Comparison of ENCODE assay signal across 29 cellular contexts in genomic region chr5:21792736-21793135, GRCh38.
"Had no signal": no experiment of that assay in that cellular context is flagged by ENCODE, and none has a peak within 500 bp of the region (broad histone marks: within the 10 kb centered on the region; RNA-seq: fewer than 3 reads in every experiment).

No MANE protein-coding gene starts in this region.

- H3K27me3 ChIP-seq: ascending aorta, brain microvascular endothelial cell, ovary, sigmoid colon, stomach, thyroid gland, upper lobe of left lung, vagina had no signal

- H3K27ac ChIP-seq: ascending aorta, brain microvascular endothelial cell, ovary, psoas muscle, sigmoid colon, stomach, thyroid gland, upper lobe of left lung, vagina, WERI-Rb-1 had no signal

- H3K4me3 ChIP-seq: ascending aorta, ovary, psoas muscle, sigmoid colon, smooth muscle cell, stomach, thyroid gland, upper lobe of left lung, vagina had no signal

- ATAC-seq: activated CD4-positive, CD25-positive, alpha-beta regulatory T cell treated with anti-CD3 and anti-CD28 coated beads, Interleukin-2, amount 50 U/mL, for 24 hours; effector memory CD8-positive, alpha-beta T cell; naive thymus-derived CD4-positive, alpha-beta T cell; psoas muscle; stimulated activated naive B cell treated with anti-CD40 and anti-IgM and Interleukin-4, amounts not matched to agents 10 μg/mL and 1 μg/mL and 100 μg/mL, for 72 hours had no signal

- H3K36me3 ChIP-seq: ascending aorta, brain microvascular endothelial cell, ovary, sigmoid colon, stomach, thyroid gland, upper lobe of left lung, vagina, WERI-Rb-1 had no signal

- DNase-seq: activated CD4-positive, alpha-beta T cell treated with anti-CD3 and anti-CD28 coated beads for 48 hours; activated CD4-positive, alpha-beta T cell treated with anti-CD3 and anti-CD28 coated beads, Interleukin-2, amount 50 U/mL, for 48 hours; activated CD8-positive, alpha-beta memory T cell treated with anti-CD3 and anti-CD28 coated beads for 24 hours; activated effector memory CD4-positive, alpha-beta T cell treated with Interleukin-2 at 50 U/mL for 16 hours; activated naive CD4-positive, alpha-beta T cell treated with anti-CD3 and anti-CD28 coated beads for 36 hours; activated naive CD8-positive, alpha-beta T cell treated with anti-CD3 and anti-CD28 coated beads for 36 hours; brain microvascular endothelial cell; cortex of kidney; effector memory CD8-positive, alpha-beta T cell; foreskin fibroblast; head of caudate nucleus; hippocampal formation; midbrain; naive thymus-derived CD4-positive, alpha-beta T cell; ovary; psoas muscle; sigmoid colon; stimulated activated CD4-positive, alpha-beta T cell treated with anti-CD3 and anti-CD28 coated beads, Interleukin-15, amount 100 ng/mL, for 24 hours; stimulated activated CD4-positive, alpha-beta T cell treated with anti-CD3 and anti-CD28 coated beads, Interleukin-2, amount 100 ng/mL, for 24 hours; stimulated activated naive B cell treated with anti-CD40 and anti-IgM and Interleukin-4, amounts not matched to agents 10 μg/mL and 1 μg/mL and 100 μg/mL, for 72 hours; stomach; T1000; thyroid gland; upper lobe of left lung; WERI-Rb-1 had no signal

- H3K9me3 ChIP-seq: ascending aorta, ovary, psoas muscle, sigmoid colon, stomach, thyroid gland, upper lobe of left lung, vagina had no signal

- H3K4me1 ChIP-seq: ascending aorta, psoas muscle, sigmoid colon, stomach, thyroid gland, upper lobe of left lung, vagina had no signal
